In genomic region chr3:63597019-63597418, GRCh38 we compare ENCODE assay signal across 4 cellular contexts. TPM values are rescaled to one million over a fixed set of nuclear protein-coding genes. Genes with fewer than 3 reads are reported as not detected.
"Had no signal": no experiment of that assay in that cellular context is flagged by ENCODE, and none has a peak within 500 bp of the region (broad histone marks: within the 10 kb centered on the region; RNA-seq: fewer than 3 reads in every experiment).

No MANE protein-coding gene starts in this region.

- H3K4me3 ChIP-seq: GM12878 had no signal

- ATAC-seq: GM12878 had no signal

- DNase-seq: GDM1, GF-D8 had no signal

RNA-seq across cellular contexts. Expression of gene SNTN, which starts 55.5 kb away (rescaled TPM):
- total RNA-seq: G401, GM12878 had no signal
- polyA plus RNA-seq: GM12878 had no signal
